ENCODE assay signal across 8 cellular contexts in genomic region chr19:18507021-18507726, GRCh38. TPM values are rescaled to one million over a fixed set of nuclear protein-coding genes. Genes with fewer than 3 reads are reported as not detected.
DNase-seq lines count a peak whose midpoint lies in the region; ATAC-seq and TF ChIP-seq lines count a peak whose summit lies in the region.

No MANE protein-coding gene starts in this region.

- peak overlapping the region in 1 of 12 donors; percentile 5 for H3K4me3 ChIP-seq in heart left ventricle

- intact Hi-C loops in activated T-helper 2 cell treated with anti-CD3 and anti-CD28 coated beads, Interferon-gamma antibody, Interleukin-2, Interleukin-4, amounts not matched to agents 10 μg/mL and 5 μg/mL and 100 μg/mL, durations not matched to agents 14 hours and 24 hours and 36 hours (cut with micrococcal nuclease), result no loop called here
- intact Hi-C loops in heart left ventricle (cut with DNase I), result loop anchor here in 6 of 10 donors (5.0 kb wide), 3 partner anchors 35 to 45 kb away; no protein-coding TSS in a partner anchor

- H3K4me3 Mint-ChIP-seq in activated T-helper 2 cell treated with anti-CD3 and anti-CD28 coated beads, Interferon-gamma antibody, Interleukin-2, Interleukin-4, amounts not matched to agents 10 μg/mL and 5 μg/mL and 100 μg/mL, durations not matched to agents 14 hours and 24 hours and 36 hours (ENCODE audit: low read depth), result peak overlapping the region; percentile 54
- no peak overlapping the region for H3K4me3 Mint-ChIP-seq in stimulated activated memory B cell treated with anti-CD40 and anti-IgM and Interleukin-4, amounts not matched to agents 10 μg/mL and 1 μg/mL and 100 μg/mL, for 72 hours

- peak overlapping the region; percentile 51 to 93 (median 78) for H3K27ac ChIP-seq in heart left ventricle

- peak overlapping the region; percentile 62 for H3K27ac Mint-ChIP-seq in activated T-helper 2 cell treated with anti-CD3 and anti-CD28 coated beads, Interferon-gamma antibody, Interleukin-2, Interleukin-4, amounts not matched to agents 10 μg/mL and 5 μg/mL and 100 μg/mL, durations not matched to agents 14 hours and 24 hours and 36 hours
- H3K27ac Mint-ChIP-seq in stimulated activated memory B cell treated with anti-CD40 and anti-IgM and Interleukin-4, amounts not matched to agents 10 μg/mL and 1 μg/mL and 100 μg/mL, for 72 hours, result no peak overlapping the region

- H3K9me3 ChIP-seq in heart left ventricle, result no peaks in the 10 kb centered on the region

- TF ChIP-seq POLR2A in heart left ventricle (IDR thresholded peaks at IDR 0.05), result no peak

- no peaks in the 10 kb centered on the region for H3K36me3 ChIP-seq in heart left ventricle

- H3K4me1 ChIP-seq in heart left ventricle, result peaks cover 39 to 98% (median 78%) of the 10 kb centered on the region in 12 donors

- H3K4me1 Mint-ChIP-seq in activated T-helper 2 cell treated with anti-CD3 and anti-CD28 coated beads, Interferon-gamma antibody, Interleukin-2, Interleukin-4, amounts not matched to agents 10 μg/mL and 5 μg/mL and 100 μg/mL, durations not matched to agents 14 hours and 24 hours and 36 hours (ENCODE audit: low read depth), result peaks cover 44% of the 10 kb centered on the region
- H3K4me1 Mint-ChIP-seq in stimulated activated memory B cell treated with anti-CD40 and anti-IgM and Interleukin-4, amounts not matched to agents 10 μg/mL and 1 μg/mL and 100 μg/mL, for 72 hours, result peaks cover 82% of the 10 kb centered on the region

- TF ChIP-seq CTCF in heart left ventricle (IDR thresholded peaks at IDR 0.05), result no peak

- no peaks in the 10 kb centered on the region for H3K9me3 Mint-ChIP-seq in activated T-helper 2 cell treated with anti-CD3 and anti-CD28 coated beads, Interferon-gamma antibody, Interleukin-2, Interleukin-4, amounts not matched to agents 10 μg/mL and 5 μg/mL and 100 μg/mL, durations not matched to agents 14 hours and 24 hours and 36 hours
- H3K9me3 Mint-ChIP-seq in stimulated activated memory B cell treated with anti-CD40 and anti-IgM and Interleukin-4, amounts not matched to agents 10 μg/mL and 1 μg/mL and 100 μg/mL, for 72 hours, result no peaks in the 10 kb centered on the region

- no peaks in the 10 kb centered on the region for H3K27me3 ChIP-seq in heart left ventricle

- H3K27me3 Mint-ChIP-seq in activated T-helper 2 cell treated with anti-CD3 and anti-CD28 coated beads, Interferon-gamma antibody, Interleukin-2, Interleukin-4, amounts not matched to agents 10 μg/mL and 5 μg/mL and 100 μg/mL, durations not matched to agents 14 hours and 24 hours and 36 hours (ENCODE audit: low read depth), result no peaks in the 10 kb centered on the region
- no peaks in the 10 kb centered on the region for H3K27me3 Mint-ChIP-seq in stimulated activated memory B cell treated with anti-CD40 and anti-IgM and Interleukin-4, amounts not matched to agents 10 μg/mL and 1 μg/mL and 100 μg/mL, for 72 hours

- 31 to 39% (median 36%) methylated on average over 9 of the region's 9 CpGs for WGBS in heart left ventricle, 4 donors

- H3K36me3 Mint-ChIP-seq in activated T-helper 2 cell treated with anti-CD3 and anti-CD28 coated beads, Interferon-gamma antibody, Interleukin-2, Interleukin-4, amounts not matched to agents 10 μg/mL and 5 μg/mL and 100 μg/mL, durations not matched to agents 14 hours and 24 hours and 36 hours (ENCODE audit: low read depth), result no peaks in the 10 kb centered on the region
- H3K36me3 Mint-ChIP-seq in stimulated activated memory B cell treated with anti-CD40 and anti-IgM and Interleukin-4, amounts not matched to agents 10 μg/mL and 1 μg/mL and 100 μg/mL, for 72 hours, result peaks cover 7% of the 10 kb centered on the region

- ATAC-seq in heart left ventricle (peak; percentile 80 to 85 (median 82)), GM18519 (IDR thresholded peaks at IDR 0.05; ENCODE audit: low FRiP score, unreplicated experiment) (no peak), GM21526 (IDR thresholded peaks at IDR 0.05; ENCODE audit: low FRiP score, unreplicated experiment) (no peak)
- ATAC-seq in stimulated activated memory B cell treated with anti-CD40 and anti-IgM and Interleukin-4, amounts not matched to agents 10 μg/mL and 1 μg/mL and 100 μg/mL, for 72 hours, result no peak

- DNase-seq in Kasumi-1 (lab: John Stamatoyannopoulos, UW), result peak; percentile 60 to 70
- DNase-seq in activated T-helper 2 cell treated with anti-CD3 and anti-CD28 coated beads, Interferon-gamma antibody, Interleukin-2, Interleukin-4, amounts not matched to agents 10 μg/mL and 5 μg/mL and 100 μg/mL, durations not matched to agents 14 hours and 24 hours and 36 hours (ENCODE audit: low spot score), result peak; percentile 33
- peak in 4 of 5 donors; percentile 59 to 88 (median 70) for DNase-seq in heart left ventricle
- peak; percentile 41 for DNase-seq in stimulated activated CD8-positive, alpha-beta memory T cell treated with anti-CD3 and anti-CD28 coated beads, Interleukin-4, amount 100 ng/mL, for 48 hours
- no peak for DNase-seq in GDM1 (lab: John Stamatoyannopoulos, UW)

RNA-seq across cellular contexts. Expression of gene ELL, which starts 14.7 kb away (rescaled TPM):
- total RNA-seq in activated T-helper 2 cell treated with anti-CD3 and anti-CD28 coated beads, Interferon-gamma antibody, Interleukin-2, Interleukin-4, amounts not matched to agents 10 μg/mL and 5 μg/mL and 100 μg/mL, durations not matched to agents 14 hours and 24 hours and 36 hours, result 27.0 and 27.5 TPM in 2 replicates
- 10 to 100 TPM in 4 of 9 donors, 1 to 10 TPM in 5; 5.9 to 17.8 (median 9.1) TPM for total RNA-seq in heart left ventricle
- polyA plus RNA-seq in heart left ventricle, result 1 to 10 TPM; 6.2 to 7.3 TPM

RNA-seq across cellular contexts. Expression of gene FKBP8, which starts 36.2 kb away (rescaled TPM):
- total RNA-seq in activated T-helper 2 cell treated with anti-CD3 and anti-CD28 coated beads, Interferon-gamma antibody, Interleukin-2, Interleukin-4, amounts not matched to agents 10 μg/mL and 5 μg/mL and 100 μg/mL, durations not matched to agents 14 hours and 24 hours and 36 hours, result 196 and 201 TPM in 2 replicates
- 100 to 1,000 TPM; 136 to 353 (median 157) TPM for total RNA-seq in heart left ventricle
- 100 to 1,000 TPM; 142 to 270 TPM for polyA plus RNA-seq in heart left ventricle

RNA-seq across cellular contexts. Expression of gene KXD1, which starts 50.5 kb away (rescaled TPM):
- total RNA-seq in activated T-helper 2 cell treated with anti-CD3 and anti-CD28 coated beads, Interferon-gamma antibody, Interleukin-2, Interleukin-4, amounts not matched to agents 10 μg/mL and 5 μg/mL and 100 μg/mL, durations not matched to agents 14 hours and 24 hours and 36 hours, result 132 and 141 TPM in 2 replicates
- total RNA-seq in heart left ventricle, result 100 to 1,000 TPM in 1 of 9 donors, 10 to 100 TPM in 8; 36.1 to 116 (median 46.7) TPM
- 100 to 1,000 TPM in 1 of 2 donors, 10 to 100 TPM in 1; 36.9 to 106 TPM for polyA plus RNA-seq in heart left ventricle

Comparison
In these comparisons a context has a peak if more than half of its experiments do, and no peak if none do; other contexts are left out.
1. ATAC-seq: peak in heart left ventricle (4 of 4); none in GM18519 (single experiment), GM21526 (single experiment) and stimulated activated memory B cell treated with anti-CD40 and anti-IgM and Interleukin-4, amounts not matched to agents 10 μg/mL and 1 μg/mL and 100 μg/mL, for 72 hours (single experiment).